ENCODE assay signal across 2 cellular contexts in the genomic region with DNA sequence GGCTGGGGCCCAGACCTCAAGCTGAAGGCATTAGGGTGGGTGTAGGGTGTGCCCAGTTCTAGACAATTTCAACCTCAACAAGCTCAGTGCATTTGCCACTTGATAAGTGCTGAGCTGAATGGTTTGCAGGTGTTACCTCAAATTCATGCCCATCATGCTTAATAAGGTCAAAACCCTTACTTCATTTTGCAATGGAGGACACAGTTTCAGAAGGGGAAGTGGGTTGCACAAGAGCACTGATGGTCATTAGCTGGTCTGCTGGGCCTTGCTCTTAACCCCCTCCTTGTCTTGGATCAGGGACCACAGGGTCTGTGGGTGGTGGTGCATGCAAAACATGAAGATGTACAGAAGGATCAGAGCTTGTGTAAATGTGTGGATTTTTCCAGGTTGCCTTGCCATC.
TF ChIP-seq lines count a peak whose summit lies in the region.

No MANE protein-coding gene starts in this region.

TF ChIP-seq in H1, 55 proteins besides CTCF, POLR2A, EP300 and RAD21:
- no peak for TF ChIP-seq SIX5 (IDR thresholded peaks at IDR 0.05; ENCODE audit: low read depth, low read length)

TF ChIP-seq in SK-N-SH treated with all-trans-retinoic acid at 6 μM for 48 hours, 23 proteins besides CTCF, POLR2A, EP300 and RAD21:
- TF ChIP-seq ZNF8 (CRISPR knock-in tag; IDR thresholded peaks at IDR 0.05) (no peak), BACH2 (CRISPR knock-in tag; IDR thresholded peaks at IDR 0.05; ENCODE audit: borderline replicate concordance) (no peak), TOX (CRISPR knock-in tag; IDR thresholded peaks at IDR 0.05; ENCODE audit: borderline replicate concordance) (no peak), ARNTL (CRISPR knock-in tag; IDR thresholded peaks at IDR 0.05; ENCODE audit: borderline replicate concordance, low read depth) (no peak), ZNF565 (CRISPR knock-in tag; conservative IDR thresholded peaks at IDR 0.05; ENCODE audit: low read depth) (no peak), ZFP30 (CRISPR knock-in tag; IDR thresholded peaks at IDR 0.05) (no peak), ISL1 (CRISPR knock-in tag; IDR thresholded peaks at IDR 0.05) (no peak), OSR1 (CRISPR knock-in tag; IDR thresholded peaks at IDR 0.05) (no peak)
- TF ChIP-seq, protein P1, sequence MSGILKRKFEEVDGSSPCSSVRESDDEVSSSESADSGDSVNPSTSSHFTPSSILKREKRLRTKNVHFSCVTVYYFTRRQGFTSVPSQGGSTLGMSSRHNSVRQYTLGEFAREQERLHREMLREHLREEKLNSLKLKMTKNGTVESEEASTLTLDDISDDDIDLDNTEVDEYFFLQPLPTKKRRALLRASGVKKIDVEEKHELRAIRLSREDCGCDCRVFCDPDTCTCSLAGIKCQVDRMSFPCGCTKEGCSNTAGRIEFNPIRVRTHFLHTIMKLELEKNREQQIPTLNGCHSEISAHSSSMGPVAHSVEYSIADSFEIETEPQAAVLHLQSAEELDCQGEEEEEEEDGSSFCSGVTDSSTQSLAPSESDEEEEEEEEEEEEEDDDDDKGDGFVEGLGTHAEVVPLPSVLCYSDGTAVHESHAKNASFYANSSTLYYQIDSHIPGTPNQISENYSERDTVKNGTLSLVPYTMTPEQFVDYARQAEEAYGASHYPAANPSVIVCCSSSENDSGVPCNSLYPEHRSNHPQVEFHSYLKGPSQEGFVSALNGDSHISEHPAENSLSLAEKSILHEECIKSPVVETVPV (CRISPR knock-in tag; IDR thresholded peaks at IDR 0.05), result no peak
- TF ChIP-seq, protein P2, sequence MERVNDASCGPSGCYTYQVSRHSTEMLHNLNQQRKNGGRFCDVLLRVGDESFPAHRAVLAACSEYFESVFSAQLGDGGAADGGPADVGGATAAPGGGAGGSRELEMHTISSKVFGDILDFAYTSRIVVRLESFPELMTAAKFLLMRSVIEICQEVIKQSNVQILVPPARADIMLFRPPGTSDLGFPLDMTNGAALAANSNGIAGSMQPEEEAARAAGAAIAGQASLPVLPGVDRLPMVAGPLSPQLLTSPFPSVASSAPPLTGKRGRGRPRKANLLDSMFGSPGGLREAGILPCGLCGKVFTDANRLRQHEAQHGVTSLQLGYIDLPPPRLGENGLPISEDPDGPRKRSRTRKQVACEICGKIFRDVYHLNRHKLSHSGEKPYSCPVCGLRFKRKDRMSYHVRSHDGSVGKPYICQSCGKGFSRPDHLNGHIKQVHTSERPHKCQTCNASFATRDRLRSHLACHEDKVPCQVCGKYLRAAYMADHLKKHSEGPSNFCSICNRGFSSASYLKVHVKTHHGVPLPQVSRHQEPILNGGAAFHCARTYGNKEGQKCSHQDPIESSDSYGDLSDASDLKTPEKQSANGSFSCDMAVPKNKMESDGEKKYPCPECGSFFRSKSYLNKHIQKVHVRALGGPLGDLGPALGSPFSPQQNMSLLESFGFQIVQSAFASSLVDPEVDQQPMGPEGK (CRISPR knock-in tag; IDR thresholded peaks at IDR 0.05; ENCODE audit: borderline replicate concordance), result no peak
